Comparison of ENCODE assay signal across 9 cellular contexts in genomic region chr2:237858294-237859081, GRCh38. TPM values are rescaled to one million over a fixed set of nuclear protein-coding genes. Genes with fewer than 3 reads are reported as not detected.
DNase-seq lines count a peak whose midpoint lies in the region; ATAC-seq, FAIRE-seq and TF ChIP-seq lines count a peak whose summit lies in the region.
"Had no signal": no experiment of that assay in that cellular context is flagged by ENCODE, and none has a peak within 500 bp of the region (broad histone marks: within the 10 kb centered on the region; RNA-seq: fewer than 3 reads in every experiment).

No MANE protein-coding gene starts in this region.

- TF ChIP-seq EP300 in Ishikawa (IDR thresholded peaks at IDR 0.05; ENCODE audit: borderline replicate concordance), result no peak

- no peak for FAIRE-seq in RCC 7860 (lab: Jason Lieb, UNC)
- FAIRE-seq: colon had no signal

- intact Hi-C loops in ascending aorta (cut with DNase I) (loop anchor here (1.0 to 10.0 kb wide), 7 partner anchors 65 to 404 kb away; partner anchors contain the start of genes HES6 and SCLY), posterior cingulate gyrus (cut with DNase I) (loop anchor here (1.0 to 5.0 kb wide), 2 partner anchors 109 to 405 kb away; partner anchors contain the start of gene UBE2F)

- H3K9me3 ChIP-seq in ascending aorta, result no peaks in the 10 kb centered on the region
- H3K9me3 ChIP-seq in right atrium auricular region, result no peaks in the 10 kb centered on the region

- H3K4me1 ChIP-seq in ascending aorta (peaks cover 0 to 26% of the 10 kb centered on the region in 2 donors), right atrium auricular region (peaks cover 0 to 7% of the 10 kb centered on the region in 2 donors)

- TF ChIP-seq RAD21 in Ishikawa (IDR thresholded peaks at IDR 0.05; ENCODE audit: low read depth), result peak; percentile 98

- peak; percentile 82 to 89 (median 85) for TF ChIP-seq CTCF in ascending aorta (IDR thresholded peaks at IDR 0.05)
- TF ChIP-seq CTCF in right atrium auricular region (IDR thresholded peaks at IDR 0.05), result peak; percentile 49 to 79

- no peaks in the 10 kb centered on the region for H3K27me3 ChIP-seq in ascending aorta
- no peaks in the 10 kb centered on the region for H3K27me3 ChIP-seq in right atrium auricular region

- H3K4me3 ChIP-seq in ascending aorta, result peak overlapping the region; percentile 81 to 87
- H3K4me3 ChIP-seq in right atrium auricular region, result no peak overlapping the region

- H3K36me3 ChIP-seq in ascending aorta (no peaks in the 10 kb centered on the region), right atrium auricular region (no peaks in the 10 kb centered on the region)

- ATAC-seq in GM21423 (IDR thresholded peaks at IDR 0.05; ENCODE audit: unreplicated experiment), result no peak

- H3K27ac ChIP-seq in ascending aorta (peak overlapping the region; percentile 97 to 98), right atrium auricular region (peak overlapping the region; percentile 88 to 94)

- DNase-seq in GDM1 (lab: John Stamatoyannopoulos, UW) (peak; percentile 69), RCC 7860 (ENCODE audit: low spot score) (peak; percentile 69), ascending aorta (ENCODE audit: low spot score in 2 of 2) (peak in 1 of 2 donors; percentile 89), right atrium auricular region (ENCODE audit: low spot score) (no peak), posterior cingulate gyrus (peak; percentile 67 to 96 (median 82)), NCI-H1048 (lab: John Stamatoyannopoulos, UW) (no peak)

TF ChIP-seq in Ishikawa, 13 proteins besides CTCF, POLR2A, EP300 and RAD21:
- TF ChIP-seq CREB1 (IDR thresholded peaks at IDR 0.05; ENCODE audit: low read depth), result no peak
- TF ChIP-seq TCF12 (IDR thresholded peaks at IDR 0.05; ENCODE audit: low read depth), result no peak
- TF ChIP-seq USF1 (IDR thresholded peaks at IDR 0.05), result no peak
- no peak for TF ChIP-seq TEAD4 (IDR thresholded peaks at IDR 0.05)
- TF ChIP-seq YY1 (IDR thresholded peaks at IDR 0.05; ENCODE audit: low read depth), result no peak
- no peak; the same call in 1 of the 2 replicates for TF ChIP-seq MAX (IDR thresholded peaks at IDR 0.05)
- TF ChIP-seq ZBTB7A (IDR thresholded peaks at IDR 0.05; ENCODE audit: low read depth), result no peak
- TF ChIP-seq FOXM1 (IDR thresholded peaks at IDR 0.05; ENCODE audit: borderline replicate concordance, low read depth), result no peak
- TF ChIP-seq NFIC (IDR thresholded peaks at IDR 0.05), result no peak
- no peak for TF ChIP-seq TAF1 (IDR thresholded peaks at IDR 0.05; ENCODE audit: low read depth)
- TF ChIP-seq REST (IDR thresholded peaks at IDR 0.05; ENCODE audit: low read depth), result no peak
TF ChIP-seq in Ishikawa: peak in this region for 0.

RNA-seq across cellular contexts. Expression of gene RAMP1, which starts 0.9 kb away (rescaled TPM):
- 191 TPM for total RNA-seq in ascending aorta
- total RNA-seq in right atrium auricular region, result 100 to 1,000 TPM; 239 to 275 TPM

RNA-seq across cellular contexts. Expression of gene RBM44, which starts 59.9 kb away (rescaled TPM):
- total RNA-seq in ascending aorta (8.5 TPM), right atrium auricular region (under 1 TPM; 0.30 to 0.55 TPM)

Comparison
In these comparisons a context has a peak if more than half of its experiments do, and no peak if none do; other contexts are left out.
1. DNase-seq: peak in GDM1 (single experiment), RCC 7860 (single experiment) and posterior cingulate gyrus (10 of 10); none in right atrium auricular region (single experiment) and NCI-H1048 (single experiment).
2. H3K4me3 ChIP-seq: peak in ascending aorta (2 of 2); none in right atrium auricular region (0 of 2).